In the genomic region with DNA sequence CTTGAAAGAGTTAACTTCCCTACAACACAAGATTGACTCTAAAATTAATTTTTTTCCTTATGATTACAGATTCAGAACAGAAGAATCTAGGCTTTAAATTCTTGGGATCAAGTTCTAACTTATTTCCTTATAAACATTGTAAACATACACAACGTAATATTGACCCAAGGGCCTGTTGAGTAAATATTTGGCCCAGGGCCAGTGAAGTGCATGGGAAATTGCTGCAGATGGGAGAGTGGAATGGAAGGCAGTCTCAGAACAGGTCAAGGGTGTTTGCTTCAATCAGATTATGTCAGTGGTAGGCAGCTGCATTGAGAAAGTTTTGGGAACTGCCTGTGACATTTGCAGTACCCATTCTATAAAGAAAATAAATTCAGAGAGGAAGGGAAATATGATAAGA, we compare ENCODE assay signal across 1 cellular context.
A peak's percentile ranks its signal among the peaks of the same experiment; 100 is the strongest.
TF ChIP-seq lines count a peak whose summit lies in the region.

No MANE protein-coding gene starts in this region.

TF ChIP-seq in A549, 52 proteins besides CTCF, POLR2A, EP300 and RAD21 (continued from another document):
- TF ChIP-seq, protein P1, sequence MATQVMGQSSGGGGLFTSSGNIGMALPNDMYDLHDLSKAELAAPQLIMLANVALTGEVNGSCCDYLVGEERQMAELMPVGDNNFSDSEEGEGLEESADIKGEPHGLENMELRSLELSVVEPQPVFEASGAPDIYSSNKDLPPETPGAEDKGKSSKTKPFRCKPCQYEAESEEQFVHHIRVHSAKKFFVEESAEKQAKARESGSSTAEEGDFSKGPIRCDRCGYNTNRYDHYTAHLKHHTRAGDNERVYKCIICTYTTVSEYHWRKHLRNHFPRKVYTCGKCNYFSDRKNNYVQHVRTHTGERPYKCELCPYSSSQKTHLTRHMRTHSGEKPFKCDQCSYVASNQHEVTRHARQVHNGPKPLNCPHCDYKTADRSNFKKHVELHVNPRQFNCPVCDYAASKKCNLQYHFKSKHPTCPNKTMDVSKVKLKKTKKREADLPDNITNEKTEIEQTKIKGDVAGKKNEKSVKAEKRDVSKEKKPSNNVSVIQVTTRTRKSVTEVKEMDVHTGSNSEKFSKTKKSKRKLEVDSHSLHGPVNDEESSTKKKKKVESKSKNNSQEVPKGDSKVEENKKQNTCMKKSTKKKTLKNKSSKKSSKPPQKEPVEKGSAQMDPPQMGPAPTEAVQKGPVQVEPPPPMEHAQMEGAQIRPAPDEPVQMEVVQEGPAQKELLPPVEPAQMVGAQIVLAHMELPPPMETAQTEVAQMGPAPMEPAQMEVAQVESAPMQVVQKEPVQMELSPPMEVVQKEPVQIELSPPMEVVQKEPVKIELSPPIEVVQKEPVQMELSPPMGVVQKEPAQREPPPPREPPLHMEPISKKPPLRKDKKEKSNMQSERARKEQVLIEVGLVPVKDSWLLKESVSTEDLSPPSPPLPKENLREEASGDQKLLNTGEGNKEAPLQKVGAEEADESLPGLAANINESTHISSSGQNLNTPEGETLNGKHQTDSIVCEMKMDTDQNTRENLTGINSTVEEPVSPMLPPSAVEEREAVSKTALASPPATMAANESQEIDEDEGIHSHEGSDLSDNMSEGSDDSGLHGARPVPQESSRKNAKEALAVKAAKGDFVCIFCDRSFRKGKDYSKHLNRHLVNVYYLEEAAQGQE (IDR thresholded peaks at IDR 0.05), result no peak
- no peak for TF ChIP-seq CBX2 (IDR thresholded peaks at IDR 0.05; ENCODE audit: borderline replicate concordance, low read depth)
- no peak for TF ChIP-seq ESRRA (IDR thresholded peaks at IDR 0.05; ENCODE audit: borderline replicate concordance, low read length)
- TF ChIP-seq CEBPB (IDR thresholded peaks at IDR 0.05), result peak in 1 of 2 experiments; percentile 54; a peak in 1 of 4 replicates
- TF ChIP-seq CHD2 (IDR thresholded peaks at IDR 0.05; ENCODE audit: low read length, partially characterized antibody), result no peak
